ENCODE assay signal across 8 cellular contexts in genomic region chr4:101347557-101348366, GRCh38. TPM values are rescaled to one million over a fixed set of nuclear protein-coding genes. Genes with fewer than 3 reads are reported as not detected.
DNase-seq lines count a peak whose midpoint lies in the region; ATAC-seq and TF ChIP-seq lines count a peak whose summit lies in the region.

No MANE protein-coding gene starts in this region.

- H3K36me3 ChIP-seq in CD4-positive, CD25-positive, alpha-beta regulatory T cell (ENCODE audit: control insufficient read depth, insufficient read depth, low read length), result no peaks in the 10 kb centered on the region

- POLR2A ChIA-PET in activated CD4-positive, alpha-beta memory T cell treated with anti-CD3 and anti-CD28 coated beads for 36 hours (lab: Charles Lee), result interaction anchor here (1.4 to 2.2 kb wide), 5 partner anchors 20 to 1480 kb away, joined by 3 to 12 read pairs (median 6); no protein-coding TSS in a partner anchor

- 1% methylated on average over 71 of the region's 71 CpGs for WGBS in lower leg skin, 2 donors

- peak overlapping the region; percentile 92 to 97 (median 94) for H3K27ac Mint-ChIP-seq in CD4-positive, CD25-positive, alpha-beta regulatory T cell
- peak overlapping the region; percentile 88 for H3K27ac Mint-ChIP-seq in activated CD4-positive, alpha-beta memory T cell treated with anti-CD3 and anti-CD28 coated beads for 36 hours

- peaks cover 29% of the 10 kb centered on the region for H3K27me3 Mint-ChIP-seq in CD4-positive, CD25-positive, alpha-beta regulatory T cell
- peaks cover 9% of the 10 kb centered on the region for H3K27me3 Mint-ChIP-seq in activated CD4-positive, alpha-beta memory T cell treated with anti-CD3 and anti-CD28 coated beads for 36 hours

- peak; percentile 97 to 98 (median 98) for DNase-seq in CD4-positive, CD25-positive, alpha-beta regulatory T cell
- DNase-seq in NCI-H774 (lab: John Stamatoyannopoulos, UW) (peak; percentile 82), dorsolateral prefrontal cortex (peak; percentile 97 to 100 (median 99)), lower leg skin (ENCODE audit: low spot score in 2 of 2) (peak; percentile 98 to 100)
- peak; percentile 99 for DNase-seq in activated CD4-positive, alpha-beta memory T cell treated with anti-CD3 and anti-CD28 coated beads for 36 hours
- peak; percentile 98 to 99 for DNase-seq in stimulated activated CD4-positive, alpha-beta T cell treated with anti-CD3 and anti-CD28 coated beads, Interleukin-4, amount 100 ng/mL, for 4 hours

- peak in 18 of 56 donors; percentile 4 to 36 (median 23) for TF ChIP-seq CTCF in dorsolateral prefrontal cortex (IDR thresholded peaks at IDR 0.05 in 54 of 56, conservative IDR thresholded peaks at IDR 0.05 in 2 of 56; ENCODE audit: low read depth in 1 of 56, partially characterized antibody in 56 of 56)
- TF ChIP-seq CTCF in lower leg skin (IDR thresholded peaks at IDR 0.05), result peak in 1 of 3 donors; percentile 71

- H3K4me3 ChIP-seq in CD4-positive, CD25-positive, alpha-beta regulatory T cell (ENCODE audit: low read depth, low read length), result peak overlapping the region; percentile 79
- peak overlapping the region; percentile 69 to 98 (median 88) for H3K4me3 ChIP-seq in dorsolateral prefrontal cortex
- H3K4me3 ChIP-seq in lower leg skin (ENCODE audit: low read depth, poor library complexity, severe bottlenecking), result peak overlapping the region; percentile 78

- peaks cover 19% of the 10 kb centered on the region for H3K4me1 ChIP-seq in CD4-positive, CD25-positive, alpha-beta regulatory T cell (ENCODE audit: control insufficient read depth, insufficient read depth, low read length, poor library complexity, severe bottlenecking)

- H3K27ac ChIP-seq in CD4-positive, CD25-positive, alpha-beta regulatory T cell (ENCODE audit: insufficient read depth, low read length, poor library complexity, severe bottlenecking), result peak overlapping the region; percentile 83
- H3K27ac ChIP-seq in dorsolateral prefrontal cortex, result peak overlapping the region; percentile 92 to 100 (median 98)

- peaks cover 19 to 42% (median 31%) of the 10 kb centered on the region in 4 donors for H3K4me1 Mint-ChIP-seq in CD4-positive, CD25-positive, alpha-beta regulatory T cell
- peaks cover 31% of the 10 kb centered on the region for H3K4me1 Mint-ChIP-seq in activated CD4-positive, alpha-beta memory T cell treated with anti-CD3 and anti-CD28 coated beads for 36 hours (ENCODE audit: low read depth)

- CTCF ChIA-PET in activated CD4-positive, alpha-beta memory T cell treated with anti-CD3 and anti-CD28 coated beads for 36 hours (lab: Charles Lee), result interaction anchor here (0.6 to 2.5 kb wide), 12 partner anchors 20 to 708 kb away, joined by 3 to 10 read pairs (median 3); no protein-coding TSS in a partner anchor

- peaks cover 24% of the 10 kb centered on the region for H3K27me3 ChIP-seq in CD4-positive, CD25-positive, alpha-beta regulatory T cell (ENCODE audit: control insufficient read depth, insufficient read depth, low read length)
- no peaks in the 10 kb centered on the region for H3K27me3 ChIP-seq in dorsolateral prefrontal cortex

- intact Hi-C loops in activated CD4-positive, alpha-beta memory T cell treated with anti-CD3 and anti-CD28 coated beads for 36 hours (cut with micrococcal nuclease), result loop anchor here (1.0 to 10.0 kb wide), 18 partner anchors 19 to 1480 kb away; partner anchors contain the start of genes H2AZ1, SLC39A8 and UBE2D3
- intact Hi-C loops in dorsolateral prefrontal cortex (cut with DNase I), result loop anchor here (2.0 to 10.0 kb wide), 6 partner anchors 43 to 1403 kb away; partner anchors contain the start of gene DNAJB14 (in 1 of the 2)
- intact Hi-C loops in lower leg skin (cut with DNase I; ENCODE audit: low total_unique reads), result no loop called here

- peak overlapping the region; percentile 97 to 99 (median 98) for H3K4me3 Mint-ChIP-seq in CD4-positive, CD25-positive, alpha-beta regulatory T cell
- peak overlapping the region; percentile 95 for H3K4me3 Mint-ChIP-seq in activated CD4-positive, alpha-beta memory T cell treated with anti-CD3 and anti-CD28 coated beads for 36 hours

- no peaks in the 10 kb centered on the region for H3K36me3 Mint-ChIP-seq in CD4-positive, CD25-positive, alpha-beta regulatory T cell
- H3K36me3 Mint-ChIP-seq in activated CD4-positive, alpha-beta memory T cell treated with anti-CD3 and anti-CD28 coated beads for 36 hours, result no peaks in the 10 kb centered on the region

- TF ChIP-seq POLR2A in lower leg skin (IDR thresholded peaks at IDR 0.05), result no peak

- peaks cover 0 to 4% (median 0%) of the 10 kb centered on the region in 7 donors for H3K9me3 Mint-ChIP-seq in CD4-positive, CD25-positive, alpha-beta regulatory T cell
- no peaks in the 10 kb centered on the region for H3K9me3 Mint-ChIP-seq in activated CD4-positive, alpha-beta memory T cell treated with anti-CD3 and anti-CD28 coated beads for 36 hours

- peak; percentile 87 for ATAC-seq in CD4-positive, CD25-positive, alpha-beta regulatory T cell (ENCODE audit: low read depth in 2 of 2)
- peak; percentile 70 for ATAC-seq in GM19452 (IDR thresholded peaks at IDR 0.05; ENCODE audit: unreplicated experiment)
- ATAC-seq in HG03575 (IDR thresholded peaks at IDR 0.05; ENCODE audit: extremely low read depth, insufficient number of reproducible peaks, low FRiP score, unreplicated experiment), result peak; percentile 70

- no peaks in the 10 kb centered on the region for H3K9me3 ChIP-seq in CD4-positive, CD25-positive, alpha-beta regulatory T cell (ENCODE audit: control insufficient read depth in 2 of 2, low read length in 2 of 2)

RNA-seq across cellular contexts. Expression of gene PPP3CA, which starts 0.4 kb away (rescaled TPM):
- total RNA-seq in CD4-positive, CD25-positive, alpha-beta regulatory T cell, result 31.1 TPM
- polyA plus RNA-seq in CD4-positive, CD25-positive, alpha-beta regulatory T cell, result 10 to 100 TPM in 1 of 4 donors, 1 to 10 TPM in 3; 5.2 to 15.5 (median 6.4) TPM
- 10 to 100 TPM; 14.3 to 14.6 TPM for total RNA-seq in activated CD4-positive, alpha-beta memory T cell treated with anti-CD3 and anti-CD28 coated beads for 36 hours
- total RNA-seq in dorsolateral prefrontal cortex (100 to 1,000 TPM; 112 to 532 (median 333) TPM), lower leg skin (10 to 100 TPM; 38.5 to 46.7 (median 40.6) TPM)

Comparison
In these comparisons a context has a peak if more than half of its experiments do, and no peak if none do; other contexts are left out.
1. Peak in every context shown above with its lines: DNase-seq, ATAC-seq, H3K4me3 ChIP-seq and H3K27ac ChIP-seq.